8 cellular contexts compared by ENCODE assay signal in genomic region chr14:75063491-75064204, GRCh38. TPM values are rescaled to one million over a fixed set of nuclear protein-coding genes. Genes with fewer than 3 reads are reported as not detected.
A peak's percentile ranks its signal among the peaks of the same experiment; 100 is the strongest.
DNase-seq lines count a peak whose midpoint lies in the region; ATAC-seq and TF ChIP-seq lines count a peak whose summit lies in the region.

ACYP1 (minus strand) TSS chr14:75064024; CDS start chr14:75063553, 471 bp downstream.

- peak in 1 of 2 donors; percentile 17 for TF ChIP-seq POLR2A in gastroesophageal sphincter (IDR thresholded peaks at IDR 0.05)

- H3K4me3 ChIP-seq in GM08714 (ENCODE audit: low read length) (peak within 1 kb of the TSS; percentile 90), SK-N-MC (peak within 1 kb of the TSS; percentile 93), gastroesophageal sphincter (peak within 1 kb of the TSS; percentile 70 to 86)

- ATAC-seq in HG02588 (IDR thresholded peaks at IDR 0.05; ENCODE audit: unreplicated experiment) (peak; percentile 96), gastroesophageal sphincter (peak; percentile 95)

- peaks cover 0 to 39% (median 12%) of the 10 kb centered on the region in 3 donors for H3K4me1 ChIP-seq in gastroesophageal sphincter

- no peak within 1 kb of the TSS for H3K27ac ChIP-seq in SK-N-MC
- H3K27ac ChIP-seq in gastroesophageal sphincter, result peak within 1 kb of the TSS; percentile 51 to 86 (median 80)
- no peak within 1 kb of the TSS for H3K27ac ChIP-seq in temporal lobe (ENCODE audit: low read depth, low read length)

- TF ChIP-seq CTCF in gastroesophageal sphincter (IDR thresholded peaks at IDR 0.05), result peak in 1 of 4 experiments; percentile 11

- CTCF ChIA-PET in activated naive CD4-positive, alpha-beta T cell treated with anti-CD3 and anti-CD28 coated beads, Interleukin-2, amount 10 ng/mL, durations not matched to agents 7 days and 5 days (lab: Charles Lee), result interaction anchor here (1.0 to 2.3 kb wide), 3 partner anchors 20 to 118 kb away, joined by 3 to 13 read pairs (median 5); no protein-coding TSS in a partner anchor

- DNase-seq in NCI-H1048 (lab: John Stamatoyannopoulos, UW), result peak; percentile 54
- DNase-seq in SK-N-MC (ENCODE audit: low read depth, low spot score), result no peak
- peak; percentile 94 for DNase-seq in activated naive CD4-positive, alpha-beta T cell treated with anti-CD3 and anti-CD28 coated beads, Interleukin-2, amount 10 ng/mL, durations not matched to agents 7 days and 5 days
- DNase-seq in occipital lobe (lab: John Stamatoyannopoulos, UW), result peak; percentile 91

- H3K9me3 Mint-ChIP-seq in activated naive CD4-positive, alpha-beta T cell treated with anti-CD3 and anti-CD28 coated beads, Interleukin-2, amount 10 ng/mL, durations not matched to agents 7 days and 5 days, result peaks cover 3% of the 10 kb centered on the region

- no peaks in the 10 kb centered on the region for H3K27me3 ChIP-seq in gastroesophageal sphincter

- peak within 1 kb of the TSS; percentile 82 for H3K9ac ChIP-seq in SK-N-MC (ENCODE audit: insufficient read length)

- H3K9me3 ChIP-seq in SK-N-MC (ENCODE audit: low read depth, low read length) (peaks cover 10% of the 10 kb centered on the region; the same call in 1 of the 2 replicates), gastroesophageal sphincter (no peaks in the 10 kb centered on the region)

- WGBS in gastroesophageal sphincter (ENCODE audit: low coverage in 1 of 2), 2 donors, result 0% methylated on average over 4 to 16 of the region's 34 CpGs

- peak within 1 kb of the TSS; percentile 94 for H3K27ac Mint-ChIP-seq in activated naive CD4-positive, alpha-beta T cell treated with anti-CD3 and anti-CD28 coated beads, Interleukin-2, amount 10 ng/mL, durations not matched to agents 7 days and 5 days

- peak within 1 kb of the TSS; percentile 99 for H3K4me3 Mint-ChIP-seq in activated naive CD4-positive, alpha-beta T cell treated with anti-CD3 and anti-CD28 coated beads, Interleukin-2, amount 10 ng/mL, durations not matched to agents 7 days and 5 days

- peaks cover 28% of the 10 kb centered on the region for H3K36me3 ChIP-seq in SK-N-MC (ENCODE audit: insufficient read depth, low read length)
- H3K36me3 ChIP-seq in gastroesophageal sphincter, result no peaks in the 10 kb centered on the region

- TF ChIP-seq EP300 in gastroesophageal sphincter (IDR thresholded peaks at IDR 0.05), result no peak

- H3K4me1 Mint-ChIP-seq in activated naive CD4-positive, alpha-beta T cell treated with anti-CD3 and anti-CD28 coated beads, Interleukin-2, amount 10 ng/mL, durations not matched to agents 7 days and 5 days, result peaks cover 47% of the 10 kb centered on the region

- H3K36me3 Mint-ChIP-seq in activated naive CD4-positive, alpha-beta T cell treated with anti-CD3 and anti-CD28 coated beads, Interleukin-2, amount 10 ng/mL, durations not matched to agents 7 days and 5 days, result peaks cover 28% of the 10 kb centered on the region

- no peaks in the 10 kb centered on the region for H3K27me3 Mint-ChIP-seq in activated naive CD4-positive, alpha-beta T cell treated with anti-CD3 and anti-CD28 coated beads, Interleukin-2, amount 10 ng/mL, durations not matched to agents 7 days and 5 days

RNA-seq across cellular contexts. Expression of gene ACYP1, which starts in this region (rescaled TPM):
- total RNA-seq in gastroesophageal sphincter (10 to 100 TPM; 13.8 to 20.8 (median 17.1) TPM), occipital lobe (16.2 TPM), temporal lobe (16.0 TPM)

Comparison
In these comparisons a context has a peak if more than half of its experiments do, and no peak if none do; other contexts are left out.
1. H3K27ac ChIP-seq: peak in gastroesophageal sphincter (4 of 4); none in SK-N-MC (single experiment) and temporal lobe (single experiment).
2. Peak in every context shown above with its lines, with median percentiles within 50 percentile points of each other: H3K4me3 ChIP-seq.